Comparison of ENCODE assay signal across 11 cellular contexts in the genomic region with DNA sequence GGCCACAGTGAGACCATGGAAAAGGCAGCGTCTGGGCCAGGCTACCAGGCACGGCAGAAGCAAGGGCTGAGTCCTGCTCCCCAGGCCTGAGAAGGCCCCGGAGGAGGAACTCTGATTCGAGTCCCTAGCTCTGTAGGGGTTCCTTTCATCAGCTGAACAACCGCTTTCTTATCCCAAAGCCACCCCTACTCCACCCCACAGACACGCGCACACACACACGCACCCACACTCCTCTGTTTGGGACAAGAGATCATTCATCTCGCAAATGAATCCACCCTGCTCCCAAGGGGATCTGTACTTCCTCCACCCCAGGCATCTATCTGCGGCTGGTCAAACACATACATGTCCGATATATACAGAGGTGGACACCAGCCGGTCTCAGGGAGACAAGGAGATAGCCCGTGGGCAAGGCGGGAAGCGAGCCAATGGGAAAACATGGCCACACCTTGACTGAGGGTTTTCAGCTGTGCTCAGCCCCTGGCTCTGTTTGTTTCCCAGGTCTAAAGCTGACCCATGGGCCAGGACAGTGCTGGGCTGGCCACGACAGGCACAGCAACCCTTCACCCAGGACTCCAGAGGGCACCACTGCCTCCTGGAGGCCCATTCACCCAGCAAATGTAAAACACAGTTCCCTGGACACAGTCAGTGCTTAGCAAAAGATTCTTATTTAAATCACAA. TPM values are rescaled to one million over a fixed set of nuclear protein-coding genes. Genes with fewer than 3 reads are reported as not detected.
A peak's percentile ranks its signal among the peaks of the same experiment; 100 is the strongest.
DNase-seq lines count a peak whose midpoint lies in the region; TF ChIP-seq lines count a peak whose summit lies in the region.
"Had no signal": no experiment of that assay in that cellular context is flagged by ENCODE, and none has a peak within 500 bp of the region (broad histone marks: within the 10 kb centered on the region; RNA-seq: fewer than 3 reads in every experiment).

No MANE protein-coding gene starts in this region.

- peaks cover 7% of the 10 kb centered on the region; the same call in 1 of the 2 replicates for H3K36me3 Mint-ChIP-seq in HFFc6 (ENCODE audit: low read depth)

- 72% methylated on average over 16 of the region's 16 CpGs for WGBS in liver

- H3K4me3 Mint-ChIP-seq in HFFc6 = no peak overlapping the region

- no peaks in the 10 kb centered on the region for H3K9me3 Mint-ChIP-seq in HFFc6

- no peak overlapping the region for H3K9ac ChIP-seq in liver (ENCODE audit: low read depth in 1 of 2, low read length in 2 of 2)

- no peak overlapping the region for H3K27ac ChIP-seq in brain microvascular endothelial cell
- peak overlapping the region in 1 of 2 donors; percentile 23 for H3K27ac ChIP-seq in liver (ENCODE audit: low read depth in 1 of 2, low read length in 2 of 2)
- H3K27ac ChIP-seq: SJSA1 had no signal

- TF ChIP-seq CTCF in HFFc6 (IDR thresholded peaks at IDR 0.05) = peak; percentile 42; the same call in 1 of the 2 replicates
- peak; percentile 56 for TF ChIP-seq CTCF in brain microvascular endothelial cell (IDR thresholded peaks at IDR 0.05; ENCODE audit: low read depth, low read length, missing control alignments)
- peak; percentile 43 for TF ChIP-seq CTCF in liver (IDR thresholded peaks at IDR 0.05; ENCODE audit: low read depth, low read length, missing input control)

- DNase-seq in HFFc6 (no peak), brain microvascular endothelial cell (no peak), superior temporal gyrus (ENCODE audit: extremely low spot score) (peak; percentile 60), SW 1271 (lab: John Stamatoyannopoulos, UW) (no peak), NCI-H146 (lab: John Stamatoyannopoulos, UW) (no peak), hepatic stellate cell (ENCODE audit: low spot score) (no peak)
- DNase-seq in activated T-cell treated with anti-CD3 and anti-CD28 coated beads, Interleukin-2, amount 50 U/mL, for 1 hour = no peak
- DNase-seq: activated CD8-positive, alpha-beta memory T cell treated with anti-CD3 and anti-CD28 coated beads, Interleukin-2, amount 50 U/mL, for 4 hours; NCI-H1436 treated with DMSO at 0.1 percent for 48 hours had no signal

- in situ Hi-C loops in brain microvascular endothelial cell (cut with HindIII; ENCODE audit: low pct_ligation_motif_present, low sequenced_read_pairs) = no loop called here

- peaks cover 3% of the 10 kb centered on the region for H3K27me3 Mint-ChIP-seq in HFFc6 (ENCODE audit: insufficient read depth)

- H3K9me3 ChIP-seq in liver (ENCODE audit: control insufficient read depth in 4 of 4, low read length in 3 of 4) = no peaks in the 10 kb centered on the region
- H3K9me3 ChIP-seq: SJSA1 had no signal

- no peak overlapping the region for H3K4me3 ChIP-seq in brain microvascular endothelial cell (ENCODE audit: low read depth, low read length)
- no peak overlapping the region for H3K4me3 ChIP-seq in liver (ENCODE audit: low read depth in 1 of 3, low read length in 3 of 3)
- H3K4me3 ChIP-seq: SJSA1 had no signal

- peak overlapping the region; percentile 8; the same call in 1 of the 2 replicates for H3K27ac Mint-ChIP-seq in HFFc6

- H3K36me3 ChIP-seq in brain microvascular endothelial cell (replicated peaks) = peaks cover 3% of the 10 kb centered on the region
- peaks cover 0 to 4% (median 0%) of the 10 kb centered on the region in 4 donors for H3K36me3 ChIP-seq in liver (ENCODE audit: control insufficient read depth in 4 of 4, insufficient read depth in 3 of 4, low read depth in 1 of 4, low read length in 3 of 4)

- H3K4me1 Mint-ChIP-seq in HFFc6 (ENCODE audit: low read depth) = peaks cover 89% of the 10 kb centered on the region

- peaks cover 12 to 76% (median 57%) of the 10 kb centered on the region in 4 donors for H3K4me1 ChIP-seq in liver (ENCODE audit: control insufficient read depth in 4 of 4, insufficient read depth in 4 of 4, low read length in 3 of 4)

- H3K27me3 ChIP-seq in brain microvascular endothelial cell (replicated peaks) (no peaks in the 10 kb centered on the region), liver (ENCODE audit: control insufficient read depth in 4 of 4, insufficient read depth in 4 of 4, low read length in 3 of 4) (no peaks in the 10 kb centered on the region)
- H3K27me3 ChIP-seq: SJSA1 had no signal

- TF ChIP-seq RAD21 in liver (IDR thresholded peaks at IDR 0.05) = peak; percentile 73 to 77

TF ChIP-seq in liver, 16 proteins besides CTCF, POLR2A, EP300 and RAD21:
- no peak for TF ChIP-seq FOXA1 (IDR thresholded peaks at IDR 0.05)
- TF ChIP-seq HNF4A (conservative IDR thresholded peaks at IDR 0.05) = peak; percentile 19 to 36
- TF ChIP-seq, protein P1, sequence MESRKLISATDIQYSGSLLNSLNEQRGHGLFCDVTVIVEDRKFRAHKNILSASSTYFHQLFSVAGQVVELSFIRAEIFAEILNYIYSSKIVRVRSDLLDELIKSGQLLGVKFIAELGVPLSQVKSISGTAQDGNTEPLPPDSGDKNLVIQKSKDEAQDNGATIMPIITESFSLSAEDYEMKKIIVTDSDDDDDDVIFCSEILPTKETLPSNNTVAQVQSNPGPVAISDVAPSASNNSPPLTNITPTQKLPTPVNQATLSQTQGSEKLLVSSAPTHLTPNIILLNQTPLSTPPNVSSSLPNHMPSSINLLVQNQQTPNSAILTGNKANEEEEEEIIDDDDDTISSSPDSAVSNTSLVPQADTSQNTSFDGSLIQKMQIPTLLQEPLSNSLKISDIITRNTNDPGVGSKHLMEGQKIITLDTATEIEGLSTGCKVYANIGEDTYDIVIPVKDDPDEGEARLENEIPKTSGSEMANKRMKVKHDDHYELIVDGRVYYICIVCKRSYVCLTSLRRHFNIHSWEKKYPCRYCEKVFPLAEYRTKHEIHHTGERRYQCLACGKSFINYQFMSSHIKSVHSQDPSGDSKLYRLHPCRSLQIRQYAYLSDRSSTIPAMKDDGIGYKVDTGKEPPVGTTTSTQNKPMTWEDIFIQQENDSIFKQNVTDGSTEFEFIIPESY (IDR thresholded peaks at IDR 0.05) = no peak
- TF ChIP-seq JUND (IDR thresholded peaks at IDR 0.05) = no peak
- peak; percentile 8 to 58 for TF ChIP-seq RXRA (IDR thresholded peaks at IDR 0.05)
- TF ChIP-seq, protein P2, sequence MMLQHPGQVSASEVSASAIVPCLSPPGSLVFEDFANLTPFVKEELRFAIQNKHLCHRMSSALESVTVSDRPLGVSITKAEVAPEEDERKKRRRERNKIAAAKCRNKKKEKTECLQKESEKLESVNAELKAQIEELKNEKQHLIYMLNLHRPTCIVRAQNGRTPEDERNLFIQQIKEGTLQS (IDR thresholded peaks at IDR 0.05) = no peak
- no peak for TF ChIP-seq SP1 (IDR thresholded peaks at IDR 0.05)
- no peak for TF ChIP-seq EGR1 (IDR thresholded peaks at IDR 0.05; ENCODE audit: low read depth in 2 of 2)

RNA-seq across cellular contexts. Expression of a gene that starts 7.3 kb away (rescaled TPM):
- 10 to 100 TPM; 33.2 to 40.3 (median 37.5) TPM for total RNA-seq in HFFc6 (2021; fragmentation: NEBNext Ultra II Directional; extraction: Animal tissue kit (Norgen Biotek cat#: 25700))
- total RNA-seq in liver = 10 to 100 TPM in 1 of 2 donors, 1 to 10 TPM in 1; 7.8 to 23.9 TPM
- polyA plus RNA-seq in liver = 10 to 100 TPM; 13.2 to 16.4 TPM
